ENCODE assay signal across 26 cellular contexts in genomic region chr20:3509064-3509463, GRCh38.
"Had no signal": no experiment of that assay in that cellular context is flagged by ENCODE, and none has a peak within 500 bp of the region (broad histone marks: within the 10 kb centered on the region; RNA-seq: fewer than 3 reads in every experiment).

No MANE protein-coding gene starts in this region.

- DNase-seq: activated CD4-positive, alpha-beta T cell treated with anti-CD3 and anti-CD28 coated beads for 4 hours; activated CD8-positive, alpha-beta memory T cell treated with anti-CD3 and anti-CD28 coated beads, Interleukin-2, amount 50 U/mL, for 4 hours; activated CD8-positive, alpha-beta T cell treated with anti-CD3 and anti-CD28 coated beads for 36 hours; activated gamma-delta T cell treated with Interleukin-2 at 50 U/mL for 16 hours; activated naive CD4-positive, alpha-beta T cell treated with anti-CD3 and anti-CD28 coated beads, Interleukin-2, amount 10 ng/mL, durations not matched to agents 7 days and 5 days; aorta; caudate nucleus; MG63; MV-4-11; NCI-H1092 treated with DMSO at 0.1 percent for 48 hours; NCI-H1417 treated with DMSO at 0.1 percent for 48 hours; NCI-H1694; NCI-H2029; NCI-H2107; NCI-H345; NCI-H510A; NCI-H526 treated with DMSO at 0.1 percent for 48 hours; NCI-H82; OCI-M1; RPMI8226; SK-N-SH; T-helper 1 cell had no signal

- H3K27ac ChIP-seq: breast epithelium had no signal

- H3K4me2 ChIP-seq: SK-N-SH had no signal

- H3K27me3 Mint-ChIP-seq: activated CD8-positive, alpha-beta T cell treated with anti-CD3 and anti-CD28 coated beads for 36 hours; activated naive CD4-positive, alpha-beta T cell treated with anti-CD3 and anti-CD28 coated beads, Interleukin-2, amount 10 ng/mL, durations not matched to agents 7 days and 5 days had no signal

- H3K4me3 Mint-ChIP-seq: activated CD8-positive, alpha-beta T cell treated with anti-CD3 and anti-CD28 coated beads for 36 hours; activated naive CD4-positive, alpha-beta T cell treated with anti-CD3 and anti-CD28 coated beads, Interleukin-2, amount 10 ng/mL, durations not matched to agents 7 days and 5 days had no signal

- ATAC-seq: activated CD8-positive, alpha-beta T cell treated with anti-CD3 and anti-CD28 coated beads for 36 hours; Panc1; Right ventricle myocardium inferior had no signal

- H3K9me3 Mint-ChIP-seq: activated naive CD4-positive, alpha-beta T cell treated with anti-CD3 and anti-CD28 coated beads, Interleukin-2, amount 10 ng/mL, durations not matched to agents 7 days and 5 days had no signal

- H3K36me3 ChIP-seq: breast epithelium, MG63 had no signal

- H3K4me3 ChIP-seq: breast epithelium, MG63 had no signal

- H3K4me1 ChIP-seq: breast epithelium had no signal

- H3K9me3 ChIP-seq: breast epithelium, MG63, SK-N-SH had no signal

- H3K27ac Mint-ChIP-seq: activated CD8-positive, alpha-beta T cell treated with anti-CD3 and anti-CD28 coated beads for 36 hours; activated naive CD4-positive, alpha-beta T cell treated with anti-CD3 and anti-CD28 coated beads, Interleukin-2, amount 10 ng/mL, durations not matched to agents 7 days and 5 days; activated T-helper 2 cell treated with anti-CD3 and anti-CD28 coated beads, Interferon-gamma antibody, Interleukin-2, Interleukin-4, amounts not matched to agents 10 μg/mL and 5 μg/mL and 100 μg/mL, durations not matched to agents 14 hours and 24 hours and 36 hours had no signal

- H3K36me3 Mint-ChIP-seq: activated naive CD4-positive, alpha-beta T cell treated with anti-CD3 and anti-CD28 coated beads, Interleukin-2, amount 10 ng/mL, durations not matched to agents 7 days and 5 days had no signal

- H3K27me3 ChIP-seq: breast epithelium, MG63 had no signal

- H3K9ac ChIP-seq: SK-N-SH had no signal
